16 cellular contexts compared by ENCODE assay signal in genomic region chr2:84953535-84953934, GRCh38.
"Had no signal": no experiment of that assay in that cellular context is flagged by ENCODE, and none has a peak within 500 bp of the region (broad histone marks: within the 10 kb centered on the region; RNA-seq: fewer than 3 reads in every experiment).

No MANE protein-coding gene starts in this region.

- H3K27me3 ChIP-seq: esophagus muscularis mucosa, gastroesophageal sphincter, sigmoid colon had no signal

- H3K9me3 ChIP-seq: esophagus muscularis mucosa, gastroesophageal sphincter, mucosa of descending colon, sigmoid colon had no signal

- H3K4me3 Mint-ChIP-seq: naive thymus-derived CD8-positive, alpha-beta T cell had no signal

- FAIRE-seq: colon had no signal

- H3K36me3 ChIP-seq: esophagus muscularis mucosa, gastroesophageal sphincter, sigmoid colon had no signal

- H3K4me3 ChIP-seq: esophagus muscularis mucosa, gastroesophageal sphincter, mucosa of descending colon, sigmoid colon, skin epidermis had no signal

- H3K27ac ChIP-seq: esophagus muscularis mucosa, gastroesophageal sphincter, sigmoid colon, skin epidermis had no signal

- DNase-seq: effector CD4-positive, alpha-beta T cell; glutamatergic neuron; islet precursor cell; mucosa of descending colon; naive thymus-derived CD8-positive, alpha-beta T cell; posterior cingulate gyrus; sigmoid colon; stimulated activated CD4-positive, alpha-beta T cell treated with anti-CD3 and anti-CD28 coated beads, Interleukin-2, amount 100 ng/mL, for 24 hours; stimulated activated CD4-positive, alpha-beta T cell treated with anti-CD3 and anti-CD28 coated beads, Interleukin-4, amount 100 ng/mL, for 4 hours; stimulated activated naive CD4-positive, alpha-beta T cell; trophoblast cell had no signal

- H3K27me3 Mint-ChIP-seq: naive thymus-derived CD8-positive, alpha-beta T cell had no signal

- ATAC-seq: gastroesophageal sphincter; left lobe of liver; mucosa of descending colon; naive thymus-derived CD8-positive, alpha-beta T cell had no signal

- H3K9me3 Mint-ChIP-seq: naive thymus-derived CD8-positive, alpha-beta T cell had no signal
